8 cellular contexts compared by ENCODE assay signal in the genomic region with DNA sequence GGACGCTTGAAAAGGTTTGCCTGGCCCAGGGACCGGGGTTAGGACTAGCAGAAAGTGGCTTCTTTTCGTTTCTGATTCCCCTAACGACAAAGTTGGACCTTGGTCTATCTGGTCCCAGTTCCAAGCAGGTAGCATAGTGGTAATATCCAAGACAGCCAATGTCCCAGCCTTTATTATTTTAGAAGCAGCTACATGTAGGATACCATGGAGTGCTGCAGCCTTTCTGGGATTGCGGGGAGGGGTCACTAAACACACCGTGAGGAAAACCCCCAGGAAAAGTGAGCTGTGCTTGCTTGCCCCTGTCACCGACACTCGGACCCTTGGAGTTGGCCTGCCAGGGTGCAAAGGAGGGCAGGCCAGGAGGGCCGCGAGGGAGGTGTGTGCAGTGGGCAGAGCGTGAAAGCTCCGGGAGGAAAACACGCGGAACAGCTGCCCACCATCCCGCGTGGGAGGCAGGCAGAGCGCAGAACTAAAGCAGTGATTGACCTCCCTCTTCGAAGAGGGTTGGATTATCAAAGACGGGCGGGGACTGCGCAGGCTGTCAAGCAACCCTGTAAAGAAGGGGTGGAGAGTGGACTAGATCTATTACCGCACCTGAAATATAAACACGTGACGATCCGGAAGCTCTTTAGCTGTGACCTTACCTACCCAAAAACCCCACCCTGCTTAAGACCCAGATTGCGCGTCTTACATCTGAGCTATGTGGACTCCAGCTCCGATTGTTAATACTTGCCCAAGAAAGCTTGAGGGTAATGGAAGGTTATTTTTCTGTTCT. TPM values are rescaled to one million over a fixed set of nuclear protein-coding genes. Genes with fewer than 3 reads are reported as not detected.
DNase-seq lines count a peak whose midpoint lies in the region; ATAC-seq, FAIRE-seq and TF ChIP-seq lines count a peak whose summit lies in the region.

No MANE protein-coding gene starts in this region.

- peak overlapping the region; percentile 77 for H2AFZ ChIP-seq in OCI-LY7 (ENCODE audit: low read length)

- peak overlapping the region; percentile 88 for H3K4me2 ChIP-seq in OCI-LY7 (ENCODE audit: low read length)

- peak overlapping the region; percentile 87 for H3K4me3 ChIP-seq in OCI-LY7 (ENCODE audit: low read depth, low read length, poor library complexity, severe bottlenecking)

- POLR2A ChIA-PET in OCI-LY7 (lab: Charles Lee) = interaction anchor here (0.7 to 1.6 kb wide), 10 partner anchors 9 to 86 kb away, joined by 3 to 8 read pairs (median 4); no protein-coding TSS in a partner anchor

- CTCF ChIA-PET in OCI-LY7 (lab: Charles Lee; ENCODE audit: unreplicated experiment) = no interaction called here

- peak overlapping the region; percentile 61 for H3K27ac ChIP-seq in OCI-LY7 (ENCODE audit: low read depth, low read length, poor library complexity, severe bottlenecking)

- H3K4me1 ChIP-seq in OCI-LY7 (ENCODE audit: insufficient read depth, low read length, poor library complexity, severe bottlenecking) = peaks cover 32% of the 10 kb centered on the region

- peaks cover 16% of the 10 kb centered on the region for H4K20me1 ChIP-seq in OCI-LY7 (ENCODE audit: insufficient read depth, low read length)

- intact Hi-C loops in OCI-LY7 (cut with micrococcal nuclease; ENCODE audit: unreplicated experiment) = loop anchor here (1.0 to 5.0 kb wide), 4 partner anchors 33 to 310 kb away; no protein-coding TSS in a partner anchor

- peak; percentile 21 for ATAC-seq in GM19043 (IDR thresholded peaks at IDR 0.05; ENCODE audit: low read depth, unreplicated experiment)
- peak; percentile 28 for ATAC-seq in HG03196 (IDR thresholded peaks at IDR 0.05; ENCODE audit: unreplicated experiment)
- ATAC-seq in omental fat pad (ENCODE audit: low FRiP score) = peak; percentile 62

- peaks cover 3% of the 10 kb centered on the region; the same call in 1 of the 2 replicates for H3K9me3 ChIP-seq in OCI-LY7 (ENCODE audit: low read length)

- no TSS peak for BruUV-seq in OCI-LY7 (replicated peaks; lab: Mats Ljungman, UMichigan)

- DNase-seq in C1 segment of cervical spinal cord (lab: John Stamatoyannopoulos, UW) (peak in 8 of 14 donors; percentile 35 to 73 (median 67)), OCI-LY7 (ENCODE audit: low spot score) (peak; percentile 60), frontal cortex (ENCODE audit: low spot score in 2 of 2) (peak; percentile 41 to 47), omental fat pad (ENCODE audit: low spot score) (no peak), SIG-M5 treated with dmso at 0.1 percent for 504 hours (lab: John Stamatoyannopoulos, UW; ENCODE audit: unreplicated experiment) (no peak)
- peak; percentile 78 for DNase-seq in activated effector memory CD4-positive, alpha-beta T cell treated with anti-CD3 and anti-CD28 coated beads, Interleukin-2, amount 50 U/mL, for 16 hours

- H3K9me2 ChIP-seq in OCI-LY7 (ENCODE audit: insufficient read depth, low read length) = no peaks in the 10 kb centered on the region

- FAIRE-seq in frontal cortex (lab: Jason Lieb, UNC) = no peak

- H3K36me3 ChIP-seq in OCI-LY7 (ENCODE audit: insufficient read depth, low read length) = no peaks in the 10 kb centered on the region; the same call in 1 of the 2 replicates

- peaks cover 39% of the 10 kb centered on the region for H3K79me2 ChIP-seq in OCI-LY7 (ENCODE audit: insufficient read depth, low read depth, low read length)

- no peak for TF ChIP-seq CTCF in OCI-LY7 (conservative IDR thresholded peaks at IDR 0.05; ENCODE audit: low read length)
- TF ChIP-seq CTCF in omental fat pad (IDR thresholded peaks at IDR 0.05) = no peak

RNA-seq across cellular contexts. Expression of gene MAP4K3, which starts 0.6 kb away (rescaled TPM):
- total RNA-seq in OCI-LY7 (2014; rRNA removed; shearing (Covaris generic)) = 10.7 and 12.4 TPM in 2 replicates
- total RNA-seq in OCI-LY7 (2022) (17.5 and 19.1 TPM in 2 replicates), frontal cortex (104 TPM), omental fat pad (10 to 100 TPM; 45.9 to 93.7 (median 66.1) TPM)

Comparison
In these comparisons a context has a peak if more than half of its experiments do, and no peak if none do; other contexts are left out.
1. DNase-seq: peak in C1 segment of cervical spinal cord (8 of 14), OCI-LY7 (single experiment), activated effector memory CD4-positive, alpha-beta T cell treated with anti-CD3 and anti-CD28 coated beads, Interleukin-2, amount 50 U/mL, for 16 hours (single experiment) and frontal cortex (2 of 2); none in omental fat pad (single experiment) and SIG-M5 treated with dmso at 0.1 percent for 504 hours (single experiment).
2. Peak in every context shown above with its lines, with median percentiles within 50 percentile points of each other: ATAC-seq.